Comparison of ENCODE assay signal across 20 cellular contexts in genomic region chr1:151108331-151108730, GRCh38. TPM values are rescaled to one million over a fixed set of nuclear protein-coding genes. Genes with fewer than 3 reads are reported as not detected.
"Had no signal": no experiment of that assay in that cellular context is flagged by ENCODE, and none has a peak within 500 bp of the region (broad histone marks: within the 10 kb centered on the region; RNA-seq: fewer than 3 reads in every experiment).

No MANE protein-coding gene starts in this region.

- H3K36me3 Mint-ChIP-seq: activated naive CD4-positive, alpha-beta T cell treated with anti-CD3 and anti-CD28 coated beads, Interleukin-2, amount 50 U/mL, for 72 hours had no signal

- H3K27me3 ChIP-seq: adrenal gland, breast epithelium, left lung, right atrium auricular region, tibial artery had no signal

- H3K4me3 Mint-ChIP-seq: activated CD4-positive, alpha-beta T cell treated with anti-CD3 and anti-CD28 coated beads, Interleukin-2, amount 10 ng/mL, durations not matched to agents 7 days and 5 days; activated T-cell treated with anti-CD3 and anti-CD28 coated beads, Interleukin-2, amount 50 U/mL, for 72 hours; nephron progenitor cell had no signal

- H3K9me3 ChIP-seq: adrenal gland, breast epithelium, left lung, right atrium auricular region, tibial artery had no signal

- H3K27me3 Mint-ChIP-seq: activated CD4-positive, alpha-beta T cell treated with anti-CD3 and anti-CD28 coated beads, Interleukin-2, amount 10 ng/mL, durations not matched to agents 7 days and 5 days had no signal

- H3K27ac ChIP-seq: adrenal gland, breast epithelium, left lung, right atrium auricular region, tibial artery had no signal

- ATAC-seq: activated CD4-positive, CD25-positive, alpha-beta regulatory T cell treated with anti-CD3 and anti-CD28 coated beads, Interleukin-2, amount 50 U/mL, for 24 hours; activated naive CD4-positive, alpha-beta T cell treated with anti-CD3 and anti-CD28 coated beads, Interleukin-2, amount 50 U/mL, for 72 hours; activated T-cell treated with anti-CD3 and anti-CD28 coated beads, Interleukin-2, amount 50 U/mL, for 72 hours; left lung; stimulated activated naive CD8-positive, alpha-beta T cell treated with anti-CD3 and anti-CD28 coated beads, Interleukin-15, Interleukin-2, amounts not matched to agents 100 U/mL and 50 U/mL, for 24 hours had no signal

- DNase-seq: activated CD4-positive, alpha-beta T cell treated with anti-CD3 and anti-CD28 coated beads, Interleukin-2, amount 10 ng/mL, durations not matched to agents 7 days and 5 days; activated CD8-positive, alpha-beta memory T cell treated with anti-CD3 and anti-CD28 coated beads, Interleukin-2, amount 50 U/mL, for 48 hours; activated gamma-delta T cell treated with Interleukin-2 at 50 U/mL for 16 hours; activated T-cell treated with anti-CD3 and anti-CD28 coated beads, Interleukin-2, amount 50 U/mL, for 72 hours; effector CD4-positive, alpha-beta T cell; left lung; nephron progenitor cell; nucleus accumbens; stimulated activated CD4-positive, alpha-beta T cell treated with anti-CD3 and anti-CD28 coated beads, Interleukin-2, amount 100 ng/mL, for 24 hours; stimulated activated naive CD8-positive, alpha-beta T cell treated with anti-CD3 and anti-CD28 coated beads, Interleukin-15, Interleukin-2, amounts not matched to agents 100 U/mL and 50 U/mL, for 24 hours; substantia nigra had no signal

- H3K36me3 ChIP-seq: breast epithelium had no signal

- H3K27ac Mint-ChIP-seq: activated CD4-positive, alpha-beta T cell treated with anti-CD3 and anti-CD28 coated beads, Interleukin-2, amount 10 ng/mL, durations not matched to agents 7 days and 5 days; activated naive CD4-positive, alpha-beta T cell treated with anti-CD3 and anti-CD28 coated beads, Interleukin-2, amount 50 U/mL, for 72 hours; activated T-cell treated with anti-CD3 and anti-CD28 coated beads, Interleukin-2, amount 50 U/mL, for 72 hours had no signal

- H3K4me1 ChIP-seq: adrenal gland, breast epithelium, left lung, right atrium auricular region, tibial artery had no signal

- H3K4me1 Mint-ChIP-seq: activated CD4-positive, alpha-beta T cell treated with anti-CD3 and anti-CD28 coated beads, Interleukin-2, amount 10 ng/mL, durations not matched to agents 7 days and 5 days had no signal

- H3K4me3 ChIP-seq: adrenal gland, breast epithelium, left lung, right atrium auricular region, tibial artery had no signal

RNA-seq across cellular contexts. Expression of gene TNFAIP8L2, which starts 48.1 kb away (rescaled TPM):
- total RNA-seq: astrocyte, kidney epithelial cell, myocyte had no signal
